1 cellular context compared by ENCODE assay signal in the genomic region with DNA sequence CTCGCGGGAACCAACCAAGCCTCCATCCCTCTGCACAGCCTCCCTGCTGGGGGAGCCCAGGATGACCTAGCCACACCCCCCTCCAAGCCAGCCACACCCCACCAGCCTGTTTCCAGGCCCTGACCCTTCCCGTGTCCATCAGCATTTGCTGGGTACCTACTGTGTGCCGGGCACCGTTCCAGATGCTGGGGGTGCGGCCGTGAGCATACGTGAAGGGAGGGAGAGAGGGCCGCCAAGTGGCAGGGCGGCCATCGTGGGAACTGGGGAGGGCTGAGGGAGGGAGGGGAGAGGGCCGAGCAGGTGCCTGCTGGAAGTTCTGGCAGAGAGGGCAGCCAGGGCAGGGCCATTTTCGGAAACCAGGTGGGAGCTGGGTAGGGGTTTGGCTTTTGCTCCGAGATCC.
TF ChIP-seq lines count a peak whose summit lies in the region.

No MANE protein-coding gene starts in this region.

TF ChIP-seq in HEK293, 187 proteins besides CTCF, POLR2A, EP300 and RAD21 (continued from another document):
- TF ChIP-seq ZNF600 (tag by site-specific recombination; IDR thresholded peaks at IDR 0.05) = no peak
TF ChIP-seq in HEK293: peak in this region for 3.
